ENCODE assay signal across 9 cellular contexts in genomic region chr6:149716181-149716580, GRCh38. TPM values are rescaled to one million over a fixed set of nuclear protein-coding genes. Genes with fewer than 3 reads are reported as not detected.
DNase-seq lines count a peak whose midpoint lies in the region; ATAC-seq and TF ChIP-seq lines count a peak whose summit lies in the region.
"Had no signal": no experiment of that assay in that cellular context is flagged by ENCODE, and none has a peak within 500 bp of the region (broad histone marks: within the 10 kb centered on the region; RNA-seq: fewer than 3 reads in every experiment).

No MANE protein-coding gene starts in this region.

- H2BK12ac ChIP-seq in mesenchymal stem cell (ENCODE audit: low read length in 2 of 2): no peak overlapping the region

- peaks cover 51% of the 10 kb centered on the region for H3K4me1 Mint-ChIP-seq in stimulated activated naive CD8-positive, alpha-beta T cell treated with anti-CD3 and anti-CD28 coated beads, Interleukin-15, Interleukin-2, amounts not matched to agents 100 ng/mL and 50 ng/mL, for 24 hours (ENCODE audit: low read depth)

- no peak for DNase-seq in stimulated activated naive CD8-positive, alpha-beta T cell treated with anti-CD3 and anti-CD28 coated beads, Interleukin-15, Interleukin-2, amounts not matched to agents 100 U/mL and 50 U/mL, for 24 hours
- DNase-seq in astrocyte of the cerebellum (ENCODE audit: low read depth): no peak
- peak; percentile 16 for DNase-seq in mesenchymal stem cell
- no peak for DNase-seq in KG1 (lab: John Stamatoyannopoulos, UW)
- DNase-seq in nucleus accumbens (lab: John Stamatoyannopoulos, UW): no peak
- no peak for DNase-seq in NCI-H748 (lab: John Stamatoyannopoulos, UW; ENCODE audit: unreplicated experiment)
- DNase-seq in NCI-H1417 (lab: John Stamatoyannopoulos, UW): no peak
- DNase-seq: MV-4-11 had no signal

- no peak overlapping the region for H3K14ac ChIP-seq in mesenchymal stem cell (ENCODE audit: low read length in 2 of 2)

- H3K36me3 Mint-ChIP-seq in stimulated activated naive CD8-positive, alpha-beta T cell treated with anti-CD3 and anti-CD28 coated beads, Interleukin-15, Interleukin-2, amounts not matched to agents 100 ng/mL and 50 ng/mL, for 24 hours (ENCODE audit: low read depth): peaks cover 25% of the 10 kb centered on the region

- no peaks in the 10 kb centered on the region for H3K36me3 ChIP-seq in mesenchymal stem cell (ENCODE audit: control insufficient read depth in 1 of 2, insufficient read depth in 2 of 2, low read depth in 1 of 2, low read length in 2 of 2)

- H3K4me3 ChIP-seq in astrocyte of the cerebellum (ENCODE audit: low read depth, low read length) (peak overlapping the region; percentile 95), mesenchymal stem cell (ENCODE audit: insufficient read depth in 1 of 2, low read depth in 1 of 2, low read length in 2 of 2) (peak overlapping the region in 1 of 2 experiments; percentile 97)

- no peaks in the 10 kb centered on the region for H3K27me3 ChIP-seq in mesenchymal stem cell (ENCODE audit: control insufficient read depth in 1 of 2, insufficient read depth in 1 of 2, low read length in 2 of 2)

- no peak overlapping the region for H2BK15ac ChIP-seq in mesenchymal stem cell (ENCODE audit: low read depth, poor library complexity, severe bottlenecking)

- no peak overlapping the region for H4K91ac ChIP-seq in mesenchymal stem cell (ENCODE audit: low read length)

- no peak overlapping the region for H4K8ac ChIP-seq in mesenchymal stem cell (ENCODE audit: low read length)

- no peak overlapping the region for H2BK120ac ChIP-seq in mesenchymal stem cell (ENCODE audit: low read depth, low read length)

- no peak for ATAC-seq in stimulated activated naive CD8-positive, alpha-beta T cell treated with anti-CD3 and anti-CD28 coated beads, Interleukin-15, Interleukin-2, amounts not matched to agents 100 U/mL and 50 U/mL, for 24 hours

- H3K9me3 Mint-ChIP-seq in stimulated activated naive CD8-positive, alpha-beta T cell treated with anti-CD3 and anti-CD28 coated beads, Interleukin-15, Interleukin-2, amounts not matched to agents 100 ng/mL and 50 ng/mL, for 24 hours: no peaks in the 10 kb centered on the region

- H3K27ac ChIP-seq in mesenchymal stem cell (ENCODE audit: low read length, poor library complexity, severe bottlenecking): no peak overlapping the region

- peak overlapping the region; percentile 94 for H3K4me3 Mint-ChIP-seq in stimulated activated naive CD8-positive, alpha-beta T cell treated with anti-CD3 and anti-CD28 coated beads, Interleukin-15, Interleukin-2, amounts not matched to agents 100 ng/mL and 50 ng/mL, for 24 hours

- no peaks in the 10 kb centered on the region for H3K4me1 ChIP-seq in mesenchymal stem cell (ENCODE audit: control insufficient read depth, insufficient read depth, low read depth, low read length)

- H3K9me3 ChIP-seq in mesenchymal stem cell (ENCODE audit: control insufficient read depth, low read length): no peaks in the 10 kb centered on the region

- H3K27me3 Mint-ChIP-seq in stimulated activated naive CD8-positive, alpha-beta T cell treated with anti-CD3 and anti-CD28 coated beads, Interleukin-15, Interleukin-2, amounts not matched to agents 100 ng/mL and 50 ng/mL, for 24 hours: no peaks in the 10 kb centered on the region

- H3K18ac ChIP-seq in mesenchymal stem cell (ENCODE audit: low read depth in 1 of 2, low read length in 2 of 2): no peak overlapping the region

- no peak for TF ChIP-seq CTCF in astrocyte of the cerebellum (IDR thresholded peaks at IDR 0.05; ENCODE audit: low read depth, low read length, missing control alignments)

- no peak overlapping the region for H3K23ac ChIP-seq in mesenchymal stem cell (ENCODE audit: low read length in 2 of 2)

- H2AFZ ChIP-seq in mesenchymal stem cell (ENCODE audit: low read depth, low read length): no peak overlapping the region

- peak overlapping the region; percentile 64 for H3K4me2 ChIP-seq in mesenchymal stem cell (ENCODE audit: low read length, poor library complexity, severe bottlenecking)

- H2AK5ac ChIP-seq in mesenchymal stem cell (ENCODE audit: low read length, severe bottlenecking): no peak overlapping the region

- no peak overlapping the region for H3K4ac ChIP-seq in mesenchymal stem cell (ENCODE audit: low read depth in 1 of 2, low read length in 2 of 2)

- in situ Hi-C loops in astrocyte of the cerebellum (cut with HindIII; ENCODE audit: low sequenced_read_pairs): no loop called here

- 91% methylated on average over 4 of the region's 5 CpGs for WGBS in mesenchymal stem cell

- no peaks in the 10 kb centered on the region for H3K79me1 ChIP-seq in mesenchymal stem cell (replicated peaks; ENCODE audit: low read length, poor library complexity, severe bottlenecking)

- H3K9ac ChIP-seq in mesenchymal stem cell (ENCODE audit: low read length): peak overlapping the region; percentile 93

- H2BK5ac ChIP-seq in mesenchymal stem cell (ENCODE audit: low read depth, low read length, poor library complexity, severe bottlenecking): no peak overlapping the region

- peak overlapping the region; percentile 28 for H3K27ac Mint-ChIP-seq in stimulated activated naive CD8-positive, alpha-beta T cell treated with anti-CD3 and anti-CD28 coated beads, Interleukin-15, Interleukin-2, amounts not matched to agents 100 ng/mL and 50 ng/mL, for 24 hours

RNA-seq across cellular contexts. Expression of gene LATS1, which starts 1.7 kb away (rescaled TPM):
- 10.2 TPM for polyA plus RNA-seq in mesenchymal stem cell (2013, experiment 1 of 2)
- polyA plus RNA-seq in mesenchymal stem cell (2013, experiment 2 of 2): 10.0 TPM

RNA-seq across cellular contexts. Expression of gene NUP43, which starts 30.1 kb away (rescaled TPM):
- polyA plus RNA-seq in mesenchymal stem cell (2013, experiment 1 of 2): 10.5 TPM
- 10.8 TPM for polyA plus RNA-seq in mesenchymal stem cell (2013, experiment 2 of 2)

RNA-seq across cellular contexts. Expression of gene PCMT1, which starts 33.4 kb away (rescaled TPM):
- 67.4 TPM for polyA plus RNA-seq in mesenchymal stem cell (2013, experiment 1 of 2)
- polyA plus RNA-seq in mesenchymal stem cell (2013, experiment 2 of 2): 64.8 TPM
